ENCODE assay signal across 13 cellular contexts in the genomic region with DNA sequence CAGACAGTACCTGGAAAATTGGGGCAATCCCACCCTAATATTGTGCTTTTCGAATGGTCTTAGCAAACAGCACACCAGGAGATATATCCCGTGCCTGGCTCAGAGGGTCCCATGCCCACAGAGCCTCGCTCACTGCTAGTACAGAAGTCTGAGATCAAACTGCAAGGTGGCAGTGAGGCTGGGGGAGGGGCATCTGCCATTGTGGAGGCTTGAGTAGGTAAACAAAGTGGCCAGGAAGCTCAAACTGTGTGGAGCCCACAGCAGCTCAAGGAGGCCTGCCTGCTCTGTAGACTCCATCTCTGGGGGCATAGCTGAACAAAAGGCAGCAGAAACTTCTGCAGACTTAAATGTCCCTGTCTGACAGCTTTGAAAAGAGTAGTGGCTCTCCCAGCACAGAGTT. TPM values are rescaled to one million over a fixed set of nuclear protein-coding genes. Genes with fewer than 3 reads are reported as not detected.
"Had no signal": no experiment of that assay in that cellular context is flagged by ENCODE, and none has a peak within 500 bp of the region (broad histone marks: within the 10 kb centered on the region; RNA-seq: fewer than 3 reads in every experiment).

No MANE protein-coding gene starts in this region.

RNA-seq across cellular contexts. Expression of a gene that starts 53.3 kb away (rescaled TPM):
- total RNA-seq: activated naive CD4-positive, alpha-beta T cell treated with anti-CD3 and anti-CD28 coated beads for 36 hours; activated naive CD4-positive, alpha-beta T cell treated with anti-CD3 and anti-CD28 coated beads, Interleukin-2, amount 50 U/mL, for 72 hours; activated naive CD8-positive, alpha-beta T cell treated with anti-CD3 and anti-CD28 coated beads for 36 hours; activated naive CD8-positive, alpha-beta T cell treated with anti-CD3 and anti-CD28 coated beads, Interleukin-2, amount 10 ng/mL, durations not matched to agents 7 days and 5 days; activated T-cell treated with anti-CD3 and anti-CD28 coated beads, Interleukin-2, amount 50 U/mL, for 4 hours; activated T-cell treated with anti-CD3 and anti-CD28 coated beads, Interleukin-2, amount 50 U/mL, for 72 hours; activated T-helper 1 cell treated with anti-CD3 and anti-CD28 coated beads, Interleukin-12 subunit alpha, Interleukin-12 subunit beta, Interleukin-2, Interleukin-4 antibody, amounts not matched to agents 30 ng/mL and 10 ng/mL and 1 ng/mL, durations not matched to agents 14 hours and 24 hours and 36 hours; activated T-helper 17 cell treated with anti-CD3 and anti-CD28 coated beads, Interleukin-2, amount 50 U/mL, for 72 hours; activated T-helper 2 cell treated with anti-CD3 and anti-CD28 coated beads, Interferon-gamma antibody, Interleukin-2, Interleukin-4, amounts not matched to agents 10 μg/mL and 5 μg/mL and 100 μg/mL, durations not matched to agents 14 hours and 24 hours and 36 hours; ascending aorta; bronchial epithelial cell; chondrocyte had no signal
- polyA plus RNA-seq: aorta had no signal
